ENCODE assay signal across 2 cellular contexts in the genomic region with DNA sequence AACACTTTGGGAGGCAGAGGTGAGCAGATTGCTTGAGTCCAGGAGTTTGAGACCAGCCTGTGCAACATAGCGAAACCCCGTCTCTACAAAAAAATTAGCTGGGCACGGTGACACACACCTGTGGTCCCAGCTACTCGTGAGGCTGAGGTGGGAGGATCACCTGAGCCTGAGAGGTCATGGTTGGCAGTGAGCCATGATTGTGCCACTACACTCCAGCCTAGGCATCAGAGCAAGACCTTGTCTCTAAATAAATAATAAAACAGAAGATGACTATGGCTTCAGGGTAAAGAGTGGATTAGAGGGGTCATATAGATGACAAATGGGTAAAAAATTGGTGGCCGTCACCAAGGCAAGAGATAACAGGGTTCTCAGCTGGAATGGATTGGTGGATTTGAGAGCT.
TF ChIP-seq lines count a peak whose summit lies in the region.

No MANE protein-coding gene starts in this region.

TF ChIP-seq in WTC11, 78 proteins besides CTCF, POLR2A, EP300 and RAD21:
- TF ChIP-seq TP53 (CRISPR knock-in tag; IDR thresholded peaks at IDR 0.05) (no peak), TCF7 (CRISPR knock-in tag; IDR thresholded peaks at IDR 0.05; ENCODE audit: low read depth) (no peak), SMAD3 (CRISPR knock-in tag; IDR thresholded peaks at IDR 0.05; ENCODE audit: borderline replicate concordance) (no peak), RELA (CRISPR knock-in tag; IDR thresholded peaks at IDR 0.05; ENCODE audit: borderline replicate concordance) (no peak), SMAD4 (CRISPR knock-in tag; IDR thresholded peaks at IDR 0.05) (no peak), CREB1 (CRISPR knock-in tag; IDR thresholded peaks at IDR 0.05) (no peak)
- TF ChIP-seq, protein P1, sequence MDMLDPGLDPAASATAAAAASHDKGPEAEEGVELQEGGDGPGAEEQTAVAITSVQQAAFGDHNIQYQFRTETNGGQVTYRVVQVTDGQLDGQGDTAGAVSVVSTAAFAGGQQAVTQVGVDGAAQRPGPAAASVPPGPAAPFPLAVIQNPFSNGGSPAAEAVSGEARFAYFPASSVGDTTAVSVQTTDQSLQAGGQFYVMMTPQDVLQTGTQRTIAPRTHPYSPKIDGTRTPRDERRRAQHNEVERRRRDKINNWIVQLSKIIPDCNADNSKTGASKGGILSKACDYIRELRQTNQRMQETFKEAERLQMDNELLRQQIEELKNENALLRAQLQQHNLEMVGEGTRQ (CRISPR knock-in tag; IDR thresholded peaks at IDR 0.05): no peak
- TF ChIP-seq, protein P2, sequence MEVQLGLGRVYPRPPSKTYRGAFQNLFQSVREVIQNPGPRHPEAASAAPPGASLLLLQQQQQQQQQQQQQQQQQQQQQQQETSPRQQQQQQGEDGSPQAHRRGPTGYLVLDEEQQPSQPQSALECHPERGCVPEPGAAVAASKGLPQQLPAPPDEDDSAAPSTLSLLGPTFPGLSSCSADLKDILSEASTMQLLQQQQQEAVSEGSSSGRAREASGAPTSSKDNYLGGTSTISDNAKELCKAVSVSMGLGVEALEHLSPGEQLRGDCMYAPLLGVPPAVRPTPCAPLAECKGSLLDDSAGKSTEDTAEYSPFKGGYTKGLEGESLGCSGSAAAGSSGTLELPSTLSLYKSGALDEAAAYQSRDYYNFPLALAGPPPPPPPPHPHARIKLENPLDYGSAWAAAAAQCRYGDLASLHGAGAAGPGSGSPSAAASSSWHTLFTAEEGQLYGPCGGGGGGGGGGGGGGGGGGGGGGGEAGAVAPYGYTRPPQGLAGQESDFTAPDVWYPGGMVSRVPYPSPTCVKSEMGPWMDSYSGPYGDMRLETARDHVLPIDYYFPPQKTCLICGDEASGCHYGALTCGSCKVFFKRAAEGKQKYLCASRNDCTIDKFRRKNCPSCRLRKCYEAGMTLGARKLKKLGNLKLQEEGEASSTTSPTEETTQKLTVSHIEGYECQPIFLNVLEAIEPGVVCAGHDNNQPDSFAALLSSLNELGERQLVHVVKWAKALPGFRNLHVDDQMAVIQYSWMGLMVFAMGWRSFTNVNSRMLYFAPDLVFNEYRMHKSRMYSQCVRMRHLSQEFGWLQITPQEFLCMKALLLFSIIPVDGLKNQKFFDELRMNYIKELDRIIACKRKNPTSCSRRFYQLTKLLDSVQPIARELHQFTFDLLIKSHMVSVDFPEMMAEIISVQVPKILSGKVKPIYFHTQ (CRISPR knock-in tag; IDR thresholded peaks at IDR 0.05): no peak
- TF ChIP-seq, protein P3, sequence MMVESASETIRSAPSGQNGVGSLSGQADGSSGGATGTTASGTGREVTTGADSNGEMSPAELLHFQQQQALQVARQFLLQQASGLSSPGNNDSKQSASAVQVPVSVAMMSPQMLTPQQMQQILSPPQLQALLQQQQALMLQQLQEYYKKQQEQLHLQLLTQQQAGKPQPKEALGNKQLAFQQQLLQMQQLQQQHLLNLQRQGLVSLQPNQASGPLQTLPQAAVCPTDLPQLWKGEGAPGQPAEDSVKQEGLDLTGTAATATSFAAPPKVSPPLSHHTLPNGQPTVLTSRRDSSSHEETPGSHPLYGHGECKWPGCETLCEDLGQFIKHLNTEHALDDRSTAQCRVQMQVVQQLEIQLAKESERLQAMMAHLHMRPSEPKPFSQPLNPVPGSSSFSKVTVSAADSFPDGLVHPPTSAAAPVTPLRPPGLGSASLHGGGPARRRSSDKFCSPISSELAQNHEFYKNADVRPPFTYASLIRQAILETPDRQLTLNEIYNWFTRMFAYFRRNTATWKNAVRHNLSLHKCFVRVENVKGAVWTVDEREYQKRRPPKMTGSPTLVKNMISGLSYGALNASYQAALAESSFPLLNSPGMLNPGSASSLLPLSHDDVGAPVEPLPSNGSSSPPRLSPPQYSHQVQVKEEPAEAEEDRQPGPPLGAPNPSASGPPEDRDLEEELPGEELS (CRISPR knock-in tag; IDR thresholded peaks at IDR 0.05): no peak
- TF ChIP-seq, protein P4, sequence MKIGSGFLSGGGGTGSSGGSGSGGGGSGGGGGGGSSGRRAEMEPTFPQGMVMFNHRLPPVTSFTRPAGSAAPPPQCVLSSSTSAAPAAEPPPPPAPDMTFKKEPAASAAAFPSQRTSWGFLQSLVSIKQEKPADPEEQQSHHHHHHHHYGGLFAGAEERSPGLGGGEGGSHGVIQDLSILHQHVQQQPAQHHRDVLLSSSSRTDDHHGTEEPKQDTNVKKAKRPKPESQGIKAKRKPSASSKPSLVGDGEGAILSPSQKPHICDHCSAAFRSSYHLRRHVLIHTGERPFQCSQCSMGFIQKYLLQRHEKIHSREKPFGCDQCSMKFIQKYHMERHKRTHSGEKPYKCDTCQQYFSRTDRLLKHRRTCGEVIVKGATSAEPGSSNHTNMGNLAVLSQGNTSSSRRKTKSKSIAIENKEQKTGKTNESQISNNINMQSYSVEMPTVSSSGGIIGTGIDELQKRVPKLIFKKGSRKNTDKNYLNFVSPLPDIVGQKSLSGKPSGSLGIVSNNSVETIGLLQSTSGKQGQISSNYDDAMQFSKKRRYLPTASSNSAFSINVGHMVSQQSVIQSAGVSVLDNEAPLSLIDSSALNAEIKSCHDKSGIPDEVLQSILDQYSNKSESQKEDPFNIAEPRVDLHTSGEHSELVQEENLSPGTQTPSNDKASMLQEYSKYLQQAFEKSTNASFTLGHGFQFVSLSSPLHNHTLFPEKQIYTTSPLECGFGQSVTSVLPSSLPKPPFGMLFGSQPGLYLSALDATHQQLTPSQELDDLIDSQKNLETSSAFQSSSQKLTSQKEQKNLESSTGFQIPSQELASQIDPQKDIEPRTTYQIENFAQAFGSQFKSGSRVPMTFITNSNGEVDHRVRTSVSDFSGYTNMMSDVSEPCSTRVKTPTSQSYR (CRISPR knock-in tag; IDR thresholded peaks at IDR 0.05): no peak
- TF ChIP-seq, protein P5, sequence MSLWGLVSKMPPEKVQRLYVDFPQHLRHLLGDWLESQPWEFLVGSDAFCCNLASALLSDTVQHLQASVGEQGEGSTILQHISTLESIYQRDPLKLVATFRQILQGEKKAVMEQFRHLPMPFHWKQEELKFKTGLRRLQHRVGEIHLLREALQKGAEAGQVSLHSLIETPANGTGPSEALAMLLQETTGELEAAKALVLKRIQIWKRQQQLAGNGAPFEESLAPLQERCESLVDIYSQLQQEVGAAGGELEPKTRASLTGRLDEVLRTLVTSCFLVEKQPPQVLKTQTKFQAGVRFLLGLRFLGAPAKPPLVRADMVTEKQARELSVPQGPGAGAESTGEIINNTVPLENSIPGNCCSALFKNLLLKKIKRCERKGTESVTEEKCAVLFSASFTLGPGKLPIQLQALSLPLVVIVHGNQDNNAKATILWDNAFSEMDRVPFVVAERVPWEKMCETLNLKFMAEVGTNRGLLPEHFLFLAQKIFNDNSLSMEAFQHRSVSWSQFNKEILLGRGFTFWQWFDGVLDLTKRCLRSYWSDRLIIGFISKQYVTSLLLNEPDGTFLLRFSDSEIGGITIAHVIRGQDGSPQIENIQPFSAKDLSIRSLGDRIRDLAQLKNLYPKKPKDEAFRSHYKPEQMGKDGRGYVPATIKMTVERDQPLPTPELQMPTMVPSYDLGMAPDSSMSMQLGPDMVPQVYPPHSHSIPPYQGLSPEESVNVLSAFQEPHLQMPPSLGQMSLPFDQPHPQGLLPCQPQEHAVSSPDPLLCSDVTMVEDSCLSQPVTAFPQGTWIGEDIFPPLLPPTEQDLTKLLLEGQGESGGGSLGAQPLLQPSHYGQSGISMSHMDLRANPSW (CRISPR knock-in tag; conservative IDR thresholded peaks at IDR 0.05; ENCODE audit: low read depth): no peak

TF ChIP-seq in H1, 55 proteins besides CTCF, POLR2A, EP300 and RAD21:
- TF ChIP-seq BCL11A (IDR thresholded peaks at IDR 0.05; ENCODE audit: low read depth in 2 of 2, low read length in 2 of 2) (no peak), SP2 (IDR thresholded peaks at IDR 0.05; ENCODE audit: low read length) (no peak), MAFK (IDR thresholded peaks at IDR 0.05; ENCODE audit: low read depth, low read length) (no peak), SUZ12 (IDR thresholded peaks at IDR 0.05; ENCODE audit: low read length) (no peak), BACH1 (IDR thresholded peaks at IDR 0.05; ENCODE audit: low read length) (no peak), TCF12 (IDR thresholded peaks at IDR 0.05; ENCODE audit: low read depth, low read length) (no peak), NRF1 (IDR thresholded peaks at IDR 0.05; ENCODE audit: low read depth, low read length) (no peak), SRF (IDR thresholded peaks at IDR 0.05; ENCODE audit: low read depth, low read length) (no peak), YY1 (IDR thresholded peaks at IDR 0.05; ENCODE audit: low read depth, low read length) (no peak)
- TF ChIP-seq, protein P6, sequence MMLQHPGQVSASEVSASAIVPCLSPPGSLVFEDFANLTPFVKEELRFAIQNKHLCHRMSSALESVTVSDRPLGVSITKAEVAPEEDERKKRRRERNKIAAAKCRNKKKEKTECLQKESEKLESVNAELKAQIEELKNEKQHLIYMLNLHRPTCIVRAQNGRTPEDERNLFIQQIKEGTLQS (IDR thresholded peaks at IDR 0.05; ENCODE audit: insufficient read depth, low read depth, low read length): no peak
- TF ChIP-seq, protein P7, sequence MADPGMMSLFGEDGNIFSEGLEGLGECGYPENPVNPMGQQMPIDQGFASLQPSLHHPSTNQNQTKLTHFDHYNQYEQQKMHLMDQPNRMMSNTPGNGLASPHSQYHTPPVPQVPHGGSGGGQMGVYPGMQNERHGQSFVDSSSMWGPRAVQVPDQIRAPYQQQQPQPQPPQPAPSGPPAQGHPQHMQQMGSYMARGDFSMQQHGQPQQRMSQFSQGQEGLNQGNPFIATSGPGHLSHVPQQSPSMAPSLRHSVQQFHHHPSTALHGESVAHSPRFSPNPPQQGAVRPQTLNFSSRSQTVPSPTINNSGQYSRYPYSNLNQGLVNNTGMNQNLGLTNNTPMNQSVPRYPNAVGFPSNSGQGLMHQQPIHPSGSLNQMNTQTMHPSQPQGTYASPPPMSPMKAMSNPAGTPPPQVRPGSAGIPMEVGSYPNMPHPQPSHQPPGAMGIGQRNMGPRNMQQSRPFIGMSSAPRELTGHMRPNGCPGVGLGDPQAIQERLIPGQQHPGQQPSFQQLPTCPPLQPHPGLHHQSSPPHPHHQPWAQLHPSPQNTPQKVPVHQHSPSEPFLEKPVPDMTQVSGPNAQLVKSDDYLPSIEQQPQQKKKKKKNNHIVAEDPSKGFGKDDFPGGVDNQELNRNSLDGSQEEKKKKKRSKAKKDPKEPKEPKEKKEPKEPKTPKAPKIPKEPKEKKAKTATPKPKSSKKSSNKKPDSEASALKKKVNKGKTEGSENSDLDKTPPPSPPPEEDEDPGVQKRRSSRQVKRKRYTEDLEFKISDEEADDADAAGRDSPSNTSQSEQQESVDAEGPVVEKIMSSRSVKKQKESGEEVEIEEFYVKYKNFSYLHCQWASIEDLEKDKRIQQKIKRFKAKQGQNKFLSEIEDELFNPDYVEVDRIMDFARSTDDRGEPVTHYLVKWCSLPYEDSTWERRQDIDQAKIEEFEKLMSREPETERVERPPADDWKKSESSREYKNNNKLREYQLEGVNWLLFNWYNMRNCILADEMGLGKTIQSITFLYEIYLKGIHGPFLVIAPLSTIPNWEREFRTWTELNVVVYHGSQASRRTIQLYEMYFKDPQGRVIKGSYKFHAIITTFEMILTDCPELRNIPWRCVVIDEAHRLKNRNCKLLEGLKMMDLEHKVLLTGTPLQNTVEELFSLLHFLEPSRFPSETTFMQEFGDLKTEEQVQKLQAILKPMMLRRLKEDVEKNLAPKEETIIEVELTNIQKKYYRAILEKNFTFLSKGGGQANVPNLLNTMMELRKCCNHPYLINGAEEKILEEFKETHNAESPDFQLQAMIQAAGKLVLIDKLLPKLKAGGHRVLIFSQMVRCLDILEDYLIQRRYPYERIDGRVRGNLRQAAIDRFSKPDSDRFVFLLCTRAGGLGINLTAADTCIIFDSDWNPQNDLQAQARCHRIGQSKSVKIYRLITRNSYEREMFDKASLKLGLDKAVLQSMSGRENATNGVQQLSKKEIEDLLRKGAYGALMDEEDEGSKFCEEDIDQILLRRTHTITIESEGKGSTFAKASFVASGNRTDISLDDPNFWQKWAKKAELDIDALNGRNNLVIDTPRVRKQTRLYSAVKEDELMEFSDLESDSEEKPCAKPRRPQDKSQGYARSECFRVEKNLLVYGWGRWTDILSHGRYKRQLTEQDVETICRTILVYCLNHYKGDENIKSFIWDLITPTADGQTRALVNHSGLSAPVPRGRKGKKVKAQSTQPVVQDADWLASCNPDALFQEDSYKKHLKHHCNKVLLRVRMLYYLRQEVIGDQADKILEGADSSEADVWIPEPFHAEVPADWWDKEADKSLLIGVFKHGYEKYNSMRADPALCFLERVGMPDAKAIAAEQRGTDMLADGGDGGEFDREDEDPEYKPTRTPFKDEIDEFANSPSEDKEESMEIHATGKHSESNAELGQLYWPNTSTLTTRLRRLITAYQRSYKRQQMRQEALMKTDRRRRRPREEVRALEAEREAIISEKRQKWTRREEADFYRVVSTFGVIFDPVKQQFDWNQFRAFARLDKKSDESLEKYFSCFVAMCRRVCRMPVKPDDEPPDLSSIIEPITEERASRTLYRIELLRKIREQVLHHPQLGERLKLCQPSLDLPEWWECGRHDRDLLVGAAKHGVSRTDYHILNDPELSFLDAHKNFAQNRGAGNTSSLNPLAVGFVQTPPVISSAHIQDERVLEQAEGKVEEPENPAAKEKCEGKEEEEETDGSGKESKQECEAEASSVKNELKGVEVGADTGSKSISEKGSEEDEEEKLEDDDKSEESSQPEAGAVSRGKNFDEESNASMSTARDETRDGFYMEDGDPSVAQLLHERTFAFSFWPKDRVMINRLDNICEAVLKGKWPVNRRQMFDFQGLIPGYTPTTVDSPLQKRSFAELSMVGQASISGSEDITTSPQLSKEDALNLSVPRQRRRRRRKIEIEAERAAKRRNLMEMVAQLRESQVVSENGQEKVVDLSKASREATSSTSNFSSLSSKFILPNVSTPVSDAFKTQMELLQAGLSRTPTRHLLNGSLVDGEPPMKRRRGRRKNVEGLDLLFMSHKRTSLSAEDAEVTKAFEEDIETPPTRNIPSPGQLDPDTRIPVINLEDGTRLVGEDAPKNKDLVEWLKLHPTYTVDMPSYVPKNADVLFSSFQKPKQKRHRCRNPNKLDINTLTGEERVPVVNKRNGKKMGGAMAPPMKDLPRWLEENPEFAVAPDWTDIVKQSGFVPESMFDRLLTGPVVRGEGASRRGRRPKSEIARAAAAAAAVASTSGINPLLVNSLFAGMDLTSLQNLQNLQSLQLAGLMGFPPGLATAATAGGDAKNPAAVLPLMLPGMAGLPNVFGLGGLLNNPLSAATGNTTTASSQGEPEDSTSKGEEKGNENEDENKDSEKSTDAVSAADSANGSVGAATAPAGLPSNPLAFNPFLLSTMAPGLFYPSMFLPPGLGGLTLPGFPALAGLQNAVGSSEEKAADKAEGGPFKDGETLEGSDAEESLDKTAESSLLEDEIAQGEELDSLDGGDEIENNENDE (IDR thresholded peaks at IDR 0.05; ENCODE audit: insufficient replicate concordance, low read length): no peak
